ENCODE assay signal across 8 cellular contexts in genomic region chr9:115593587-115594091, GRCh38.
DNase-seq lines count a peak whose midpoint lies in the region; ATAC-seq and TF ChIP-seq lines count a peak whose summit lies in the region.

No MANE protein-coding gene starts in this region.

- H3K36me3 ChIP-seq in parathyroid adenoma (ENCODE audit: control insufficient read depth, insufficient read depth, low read length) = no peaks in the 10 kb centered on the region

- no peak overlapping the region for H2AFZ ChIP-seq in parathyroid adenoma

- DNase-seq in DMS79 treated with DMSO at 0.1 percent for 48 hours (lab: John Stamatoyannopoulos, UW) = peak; percentile 31
- DNase-seq in DMS79 (lab: John Stamatoyannopoulos, UW) = no peak
- peak; percentile 54 for DNase-seq in RPMI7951 (ENCODE audit: low read depth)
- peak; percentile 52 for DNase-seq in fibroblast of gingiva (ENCODE audit: low read depth)
- DNase-seq in activated gamma-delta T cell (lab: John Stamatoyannopoulos, UW) = no peak

- no peaks in the 10 kb centered on the region for H3K27me3 ChIP-seq in parathyroid adenoma (ENCODE audit: control insufficient read depth, insufficient read depth, low read length)

- H3K27ac ChIP-seq in parathyroid adenoma = no peak overlapping the region

- no peak overlapping the region for H3K4me3 ChIP-seq in parathyroid adenoma (ENCODE audit: low read depth, low read length)

- H3K4me2 ChIP-seq in parathyroid adenoma (ENCODE audit: low read length) = no peak overlapping the region

- TF ChIP-seq CTCF in parathyroid adenoma (IDR thresholded peaks at IDR 0.05) = peak; percentile 44

- no peak overlapping the region for H3K9ac ChIP-seq in parathyroid adenoma

- H3K79me2 ChIP-seq in parathyroid adenoma = no peaks in the 10 kb centered on the region

- ATAC-seq in HG03280 (IDR thresholded peaks at IDR 0.05; ENCODE audit: unreplicated experiment) = peak; percentile 48
- ATAC-seq in HG02870 (IDR thresholded peaks at IDR 0.05; ENCODE audit: unreplicated experiment) = no peak

- no peaks in the 10 kb centered on the region for H3K9me3 ChIP-seq in parathyroid adenoma (ENCODE audit: control insufficient read depth, low read length)

- H3K4me1 ChIP-seq in parathyroid adenoma = no peaks in the 10 kb centered on the region

Comparison
In these comparisons a context has a peak if more than half of its experiments do, and no peak if none do; other contexts are left out.
1. DNase-seq: peak in DMS79 treated with DMSO at 0.1 percent for 48 hours (single experiment), RPMI7951 (single experiment) and fibroblast of gingiva (single experiment); none in DMS79 (single experiment) and activated gamma-delta T cell (single experiment).